In genomic region chr11:124837491-124837856, GRCh38 we compare ENCODE assay signal across 8 cellular contexts. TPM values are rescaled to one million over a fixed set of nuclear protein-coding genes. Genes with fewer than 3 reads are reported as not detected.
DNase-seq lines count a peak whose midpoint lies in the region; TF ChIP-seq lines count a peak whose summit lies in the region.

No MANE protein-coding gene starts in this region.

- peak; percentile 15 for DNase-seq in stimulated activated CD4-positive, alpha-beta T cell treated with anti-CD3 and anti-CD28 coated beads, Interleukin-15, amount 100 ng/mL, for 24 hours
- no peak for DNase-seq in stimulated activated CD4-positive, alpha-beta T cell treated with anti-CD3 and anti-CD28 coated beads, Interleukin-4, amount 100 ng/mL, for 24 hours
- DNase-seq in HT1080 (ENCODE audit: low read depth) = peak; percentile 83
- DNase-seq in ecto neural progenitor cell (ENCODE audit: low spot score) = peak; percentile 61
- DNase-seq in myocyte (ENCODE audit: low read depth) = peak; percentile 75
- DNase-seq in activated T-cell treated with anti-CD3 and anti-CD28 coated beads, Interleukin-2, amount 50 U/mL, for 48 hours = no peak
- no peak for DNase-seq in activated T-cell treated with anti-CD3 and anti-CD28 coated beads, Interleukin-2, amount 50 U/mL, for 1 hour

- peak overlapping the region; percentile 49; the same call in 1 of the 2 replicates for H3K9ac ChIP-seq in OCI-LY3 (ENCODE audit: low read length)

- no peaks in the 10 kb centered on the region for H4K20me1 ChIP-seq in OCI-LY3 (ENCODE audit: insufficient read depth, low read length)

- H3K9me3 ChIP-seq in OCI-LY3 (ENCODE audit: insufficient read depth, low read length) = no peaks in the 10 kb centered on the region

- H3K4me1 ChIP-seq in OCI-LY3 (ENCODE audit: low read length) = peaks cover 9% of the 10 kb centered on the region; the same call in 1 of the 2 replicates

- H3K4me3 ChIP-seq in OCI-LY3 (ENCODE audit: low read length) = peak overlapping the region; percentile 70

- H3K36me3 ChIP-seq in OCI-LY3 (replicated peaks; ENCODE audit: low read depth, low read length) = no peaks in the 10 kb centered on the region

- H3K27me3 ChIP-seq in OCI-LY3 (ENCODE audit: low read depth, low read length) = peaks cover 35% of the 10 kb centered on the region

- peak; percentile 49 for TF ChIP-seq CTCF in OCI-LY3 (IDR thresholded peaks at IDR 0.05; ENCODE audit: low read depth, low read length)

- H3K27ac ChIP-seq in OCI-LY3 (ENCODE audit: low read length) = peak overlapping the region; percentile 35

- peak overlapping the region; percentile 62 for H3K4me2 ChIP-seq in OCI-LY3 (ENCODE audit: low read length)

- H3K79me2 ChIP-seq in OCI-LY3 (ENCODE audit: low read length) = no peaks in the 10 kb centered on the region

- no peak overlapping the region for H2AFZ ChIP-seq in OCI-LY3 (ENCODE audit: low read depth, low read length)

RNA-seq across cellular contexts. Expression of gene ROBO3, which starts 27.8 kb away (rescaled TPM):
- total RNA-seq in HT1080 (2014; rRNA removed; shearing (Covaris generic)) = 20.5 and 24.5 TPM in 2 replicates
- 13.5 and 17.2 TPM in 2 replicates for polyA plus RNA-seq in HT1080 (2015; cell fraction: cytosol; rRNA removed)
- polyA plus RNA-seq in HT1080 (2015; cell fraction: nucleus; rRNA removed) = 111 and 120 TPM in 2 replicates
- total RNA-seq in myocyte = 14.1 and 17.0 TPM in 2 replicates
- polyA plus RNA-seq in myocyte (2012) = 10.9 TPM

RNA-seq across cellular contexts. Expression of gene MSANTD2, which starts 37.3 kb away (rescaled TPM):
- total RNA-seq in HT1080 (2014; rRNA removed; shearing (Covaris generic)) = 13.7 and 14.5 TPM in 2 replicates
- polyA plus RNA-seq in HT1080 (2015; cell fraction: cytosol; rRNA removed) = 7.5 and 8.0 TPM in 2 replicates
- 34.3 and 37.6 TPM in 2 replicates for polyA plus RNA-seq in HT1080 (2015; cell fraction: nucleus; rRNA removed)
- total RNA-seq in myocyte = 5.7 and 6.7 TPM in 2 replicates
- 4.2 TPM for polyA plus RNA-seq in myocyte (2012)

Comparison
In these comparisons a context has a peak if more than half of its experiments do, and no peak if none do; other contexts are left out.
1. DNase-seq: peak in stimulated activated CD4-positive, alpha-beta T cell treated with anti-CD3 and anti-CD28 coated beads, Interleukin-15, amount 100 ng/mL, for 24 hours (single experiment), HT1080 (single experiment), ecto neural progenitor cell (single experiment) and myocyte (single experiment); none in stimulated activated CD4-positive, alpha-beta T cell treated with anti-CD3 and anti-CD28 coated beads, Interleukin-4, amount 100 ng/mL, for 24 hours (single experiment), activated T-cell treated with anti-CD3 and anti-CD28 coated beads, Interleukin-2, amount 50 U/mL, for 48 hours (0 of 2) and activated T-cell treated with anti-CD3 and anti-CD28 coated beads, Interleukin-2, amount 50 U/mL, for 1 hour (single experiment).